In genomic region chr1:115538579-115538978, GRCh38 we compare ENCODE assay signal across 33 cellular contexts.
"Had no signal": no experiment of that assay in that cellular context is flagged by ENCODE, and none has a peak within 500 bp of the region (broad histone marks: within the 10 kb centered on the region; RNA-seq: fewer than 3 reads in every experiment).

No MANE protein-coding gene starts in this region.

- H3K9me3 ChIP-seq: adrenal gland, body of pancreas, Peyer's patch had no signal

- H3K27me3 Mint-ChIP-seq: activated CD4-positive, alpha-beta T cell treated with anti-CD3 and anti-CD28 coated beads, Interleukin-2, amount 10 ng/mL, durations not matched to agents 24 days and 14 days had no signal

- H3K27ac Mint-ChIP-seq: activated CD4-positive, alpha-beta T cell treated with anti-CD3 and anti-CD28 coated beads, Interleukin-2, amount 10 ng/mL, durations not matched to agents 24 days and 14 days; activated CD8-positive, alpha-beta T cell treated with anti-CD3 and anti-CD28 coated beads for 36 hours; activated naive CD4-positive, alpha-beta T cell treated with anti-CD3 and anti-CD28 coated beads, Interleukin-2, amount 50 U/mL, for 24 hours; activated naive CD8-positive, alpha-beta T cell treated with anti-CD3 and anti-CD28 coated beads, Interleukin-2, amount 10 ng/mL, durations not matched to agents 7 days and 5 days; activated T-cell treated with anti-CD3 and anti-CD28 coated beads, Interleukin-2, amount 50 U/mL, for 72 hours; activated T-helper 17 cell treated with anti-CD3 and anti-CD28 coated beads, Interleukin-2, amount 50 U/mL, for 72 hours had no signal

- H3K4me1 ChIP-seq: adrenal gland, body of pancreas, Peyer's patch had no signal

- H3K27me3 ChIP-seq: adrenal gland, body of pancreas, MG63, Peyer's patch had no signal

- ATAC-seq: activated CD8-positive, alpha-beta T cell treated with anti-CD3 and anti-CD28 coated beads for 36 hours; activated T-cell treated with anti-CD3 and anti-CD28 coated beads, Interleukin-2, amount 50 U/mL, for 72 hours; activated T-helper 17 cell treated with anti-CD3 and anti-CD28 coated beads, Interleukin-2, amount 50 U/mL, for 72 hours; body of pancreas; PC-3 had no signal

- H3K36me3 ChIP-seq: adrenal gland, MG63, Peyer's patch had no signal

- FAIRE-seq: astrocyte, bronchial epithelial cell had no signal

- H3K4me3 ChIP-seq: adrenal gland, body of pancreas, MG63, Peyer's patch, SK-N-MC had no signal

- H3K4me1 Mint-ChIP-seq: activated CD4-positive, alpha-beta T cell treated with anti-CD3 and anti-CD28 coated beads, Interleukin-2, amount 10 ng/mL, durations not matched to agents 24 days and 14 days; activated naive CD4-positive, alpha-beta T cell treated with anti-CD3 and anti-CD28 coated beads, Interleukin-2, amount 50 U/mL, for 24 hours; activated naive CD8-positive, alpha-beta T cell treated with anti-CD3 and anti-CD28 coated beads, Interleukin-2, amount 10 ng/mL, durations not matched to agents 7 days and 5 days; activated T-helper 17 cell treated with anti-CD3 and anti-CD28 coated beads, Interleukin-2, amount 50 U/mL, for 72 hours had no signal

- H3K27ac ChIP-seq: adrenal gland, body of pancreas, Peyer's patch, RWPE1, SK-N-MC had no signal

- H3K9me3 Mint-ChIP-seq: activated CD4-positive, alpha-beta T cell treated with anti-CD3 and anti-CD28 coated beads, Interleukin-2, amount 10 ng/mL, durations not matched to agents 24 days and 14 days; activated CD8-positive, alpha-beta T cell treated with anti-CD3 and anti-CD28 coated beads for 36 hours; activated naive CD8-positive, alpha-beta T cell treated with anti-CD3 and anti-CD28 coated beads, Interleukin-2, amount 10 ng/mL, durations not matched to agents 7 days and 5 days; activated T-helper 17 cell treated with anti-CD3 and anti-CD28 coated beads, Interleukin-2, amount 50 U/mL, for 72 hours had no signal

- DNase-seq: activated CD4-positive, alpha-beta T cell treated with anti-CD3 and anti-CD28 coated beads, Interleukin-2, amount 10 ng/mL, durations not matched to agents 24 days and 14 days; activated CD4-positive, alpha-beta T cell treated with anti-CD3 and anti-CD28 coated beads, Interleukin-2, amount 50 U/mL, for 4 hours; activated CD8-positive, alpha-beta T cell treated with anti-CD3 and anti-CD28 coated beads for 36 hours; activated effector memory CD4-positive, alpha-beta T cell treated with anti-CD3 and anti-CD28 coated beads, Interleukin-2, amount 50 U/mL, for 16 hours; activated naive CD4-positive, alpha-beta T cell; activated naive CD8-positive, alpha-beta T cell treated with anti-CD3 and anti-CD28 coated beads, Interleukin-2, amount 10 ng/mL, durations not matched to agents 7 days and 5 days; activated T-cell treated with anti-CD3 and anti-CD28 coated beads, Interleukin-2, amount 50 U/mL, for 1 hour; activated T-cell treated with anti-CD3 and anti-CD28 coated beads, Interleukin-2, amount 50 U/mL, for 72 hours; adrenal gland; body of pancreas; caudate nucleus; Kasumi-1; KG1; MG63; NCI-H1048; NCI-H1105 treated with DMSO at 0.1 percent for 48 hours; NCI-H1436; NCI-H1694; NCI-H1930; NCI-H2171; NCI-H510A; NCI-H526; NCI-H748 treated with DMSO at 0.1 percent for 48 hours; NK-92 treated with Interleukin-12 subunit alpha and Interleukin-12 subunit beta, amount 100 ng/mL, for 24 hours; PC-3; Peyer's patch; T1000 had no signal

- H3K4me3 Mint-ChIP-seq: activated CD4-positive, alpha-beta T cell treated with anti-CD3 and anti-CD28 coated beads, Interleukin-2, amount 10 ng/mL, durations not matched to agents 24 days and 14 days; activated CD8-positive, alpha-beta T cell treated with anti-CD3 and anti-CD28 coated beads for 36 hours; activated naive CD4-positive, alpha-beta T cell treated with anti-CD3 and anti-CD28 coated beads, Interleukin-2, amount 50 U/mL, for 24 hours; activated naive CD8-positive, alpha-beta T cell treated with anti-CD3 and anti-CD28 coated beads, Interleukin-2, amount 10 ng/mL, durations not matched to agents 7 days and 5 days; activated T-cell treated with anti-CD3 and anti-CD28 coated beads, Interleukin-2, amount 50 U/mL, for 72 hours; activated T-helper 17 cell treated with anti-CD3 and anti-CD28 coated beads, Interleukin-2, amount 50 U/mL, for 72 hours had no signal

- H3K36me3 Mint-ChIP-seq: activated naive CD4-positive, alpha-beta T cell treated with anti-CD3 and anti-CD28 coated beads, Interleukin-2, amount 50 U/mL, for 24 hours; activated naive CD8-positive, alpha-beta T cell treated with anti-CD3 and anti-CD28 coated beads, Interleukin-2, amount 10 ng/mL, durations not matched to agents 7 days and 5 days had no signal
